ENCODE assay signal across 20 cellular contexts in genomic region chr1:155296660-155297059, GRCh38. TPM values are rescaled to one million over a fixed set of nuclear protein-coding genes. Genes with fewer than 3 reads are reported as not detected.
DNase-seq lines count a peak whose midpoint lies in the region; ATAC-seq and TF ChIP-seq lines count a peak whose summit lies in the region.
"Had no signal": no experiment of that assay in that cellular context is flagged by ENCODE, and none has a peak within 500 bp of the region (broad histone marks: within the 10 kb centered on the region; RNA-seq: fewer than 3 reads in every experiment).

No MANE protein-coding gene starts in this region.

- no peak overlapping the region for H2BK120ac ChIP-seq in mesenchymal stem cell (ENCODE audit: low read depth, low read length)

- H3F3A ChIP-seq in DOHH2 (ENCODE audit: control insufficient read depth, insufficient read depth), result no peaks in the 10 kb centered on the region

- H3K18ac ChIP-seq in mesenchymal stem cell (ENCODE audit: low read depth in 1 of 2, low read length in 2 of 2), result no peak overlapping the region

- H3K4me1 ChIP-seq in DOHH2 (ENCODE audit: control insufficient read depth, low read length) (peaks cover 22% of the 10 kb centered on the region), OCI-LY7 (ENCODE audit: insufficient read depth, low read length, poor library complexity, severe bottlenecking) (peaks cover 17% of the 10 kb centered on the region), thoracic aorta (ENCODE audit: control insufficient read depth in 1 of 2, low read depth in 2 of 2) (peaks cover 5 to 8% of the 10 kb centered on the region in 2 donors), mesenchymal stem cell (ENCODE audit: control insufficient read depth, insufficient read depth, low read depth, low read length) (peaks cover 10% of the 10 kb centered on the region)
- H3K4me1 ChIP-seq: A549, Caco-2 had no signal

- H3K36me3 Mint-ChIP-seq in nephron progenitor cell (ENCODE audit: low read depth), result no peaks in the 10 kb centered on the region
- H3K36me3 Mint-ChIP-seq: IgD-negative memory B cell had no signal

- H3K79me2 ChIP-seq in DOHH2 (ENCODE audit: control insufficient read depth, low read length) (no peaks in the 10 kb centered on the region), OCI-LY7 (ENCODE audit: insufficient read depth, low read depth, low read length) (no peaks in the 10 kb centered on the region)

- peak; percentile 24 for ATAC-seq in thoracic aorta (ENCODE audit: insufficient number of reproducible peaks, low FRiP score, low read depth)
- ATAC-seq: A549, HepG2 had no signal

- TF ChIP-seq POLR2A in erythroblast (IDR thresholded peaks at IDR 0.05; ENCODE audit: low read length), result no peak

- H3K4me2 ChIP-seq in DOHH2 (ENCODE audit: low read length), result peak overlapping the region; percentile 74
- H3K4me2 ChIP-seq in OCI-LY7 (ENCODE audit: low read length), result peak overlapping the region; percentile 57
- no peak overlapping the region for H3K4me2 ChIP-seq in mesenchymal stem cell (ENCODE audit: low read length, poor library complexity, severe bottlenecking)
- H3K4me2 ChIP-seq: A549 had no signal

- H3K4ac ChIP-seq in mesenchymal stem cell (ENCODE audit: low read depth in 1 of 2, low read length in 2 of 2), result no peak overlapping the region

- POLR2A ChIA-PET in OCI-LY7 (lab: Charles Lee), result interaction anchor here (1.2 to 1.3 kb wide), 2 partner anchors 11 to 24 kb away, joined by 5 to 10 read pairs; partner anchors contain the start of genes CLK2 and FDPS

- H3K23ac ChIP-seq in mesenchymal stem cell (ENCODE audit: low read length in 2 of 2), result no peak overlapping the region

- H4K20me1 ChIP-seq in DOHH2 (ENCODE audit: control insufficient read depth, insufficient read depth, low read depth, low read length) (no peaks in the 10 kb centered on the region), OCI-LY7 (ENCODE audit: insufficient read depth, low read length) (no peaks in the 10 kb centered on the region)

- H3K9me3 Mint-ChIP-seq in nephron progenitor cell, result peaks cover 4% of the 10 kb centered on the region
- H3K9me3 Mint-ChIP-seq: CD4-positive, alpha-beta T cell; H9 had no signal

- CTCF ChIA-PET in OCI-LY7 (lab: Charles Lee; ENCODE audit: unreplicated experiment), result no interaction called here

- DNase-seq in OCI-LY7 (ENCODE audit: low spot score) (no peak), erythroblast (lab: John Stamatoyannopoulos, UW) (peak; percentile 59 to 80), thoracic aorta (ENCODE audit: low spot score) (no peak), mesenchymal stem cell (no peak), nephron progenitor cell (no peak), hepatic stellate cell (ENCODE audit: low spot score) (no peak)
- DNase-seq: AML-193; Caco-2; CD4-positive, alpha-beta T cell; GDM1; GM23248; H9; KBM-7 had no signal

- no peak overlapping the region for H4K91ac ChIP-seq in mesenchymal stem cell (ENCODE audit: low read length)

- intact Hi-C loops in OCI-LY7 (cut with micrococcal nuclease; ENCODE audit: unreplicated experiment), result no loop called here

- H3K4me3 ChIP-seq in DOHH2 (ENCODE audit: low read length), result peak overlapping the region; percentile 54
- H3K4me3 ChIP-seq in OCI-LY7 (ENCODE audit: low read depth, low read length, poor library complexity, severe bottlenecking), result no peak overlapping the region
- H3K4me3 ChIP-seq in thoracic aorta, result no peak overlapping the region
- no peak overlapping the region for H3K4me3 ChIP-seq in mesenchymal stem cell (ENCODE audit: insufficient read depth in 1 of 2, low read depth in 1 of 2, low read length in 2 of 2)
- H3K4me3 ChIP-seq: A549, GM23248 had no signal

- H3K79me1 ChIP-seq in mesenchymal stem cell (replicated peaks; ENCODE audit: low read length, poor library complexity, severe bottlenecking), result no peaks in the 10 kb centered on the region

- no peaks in the 10 kb centered on the region for H3K27me3 ChIP-seq in DOHH2 (ENCODE audit: control insufficient read depth, low read length)
- H3K27me3 ChIP-seq in thoracic aorta (replicated peaks; ENCODE audit: insufficient read depth), result peaks cover 7% of the 10 kb centered on the region
- peaks cover 51 to 57% of the 10 kb centered on the region in 2 experiments for H3K27me3 ChIP-seq in mesenchymal stem cell (ENCODE audit: control insufficient read depth in 1 of 2, insufficient read depth in 1 of 2, low read length in 2 of 2)

- peaks cover 68% of the 10 kb centered on the region for H3K27me3 Mint-ChIP-seq in nephron progenitor cell (ENCODE audit: low read depth, poor library complexity)

- H3K36me3 ChIP-seq in DOHH2 (ENCODE audit: control insufficient read depth, low read length) (no peaks in the 10 kb centered on the region), OCI-LY7 (ENCODE audit: insufficient read depth, low read length) (no peaks in the 10 kb centered on the region), thoracic aorta (no peaks in the 10 kb centered on the region), mesenchymal stem cell (ENCODE audit: control insufficient read depth in 1 of 2, insufficient read depth in 2 of 2, low read depth in 1 of 2, low read length in 2 of 2) (no peaks in the 10 kb centered on the region)

- H3K14ac ChIP-seq in mesenchymal stem cell (ENCODE audit: low read length in 2 of 2), result no peak overlapping the region

- WGBS in mesenchymal stem cell, result 88% methylated on average over 3 of the region's 3 CpGs

- H2BK5ac ChIP-seq in mesenchymal stem cell (ENCODE audit: low read depth, low read length, poor library complexity, severe bottlenecking), result no peak overlapping the region

- H2BK15ac ChIP-seq in mesenchymal stem cell (ENCODE audit: low read depth, poor library complexity, severe bottlenecking), result no peak overlapping the region

- BruUV-seq in OCI-LY7 (replicated peaks; lab: Mats Ljungman, UMichigan), result no TSS peak

- peaks cover 21% of the 10 kb centered on the region for H3K4me1 Mint-ChIP-seq in nephron progenitor cell

- H2AK5ac ChIP-seq in mesenchymal stem cell (ENCODE audit: low read length, severe bottlenecking), result no peak overlapping the region

- peak overlapping the region; percentile 65 for H3K27ac ChIP-seq in DOHH2 (ENCODE audit: low read depth, low read length)
- peak overlapping the region; percentile 57 for H3K27ac ChIP-seq in OCI-LY7 (ENCODE audit: low read depth, low read length, poor library complexity, severe bottlenecking)
- H3K27ac ChIP-seq in thoracic aorta, result no peak overlapping the region
- H3K27ac ChIP-seq in mesenchymal stem cell (ENCODE audit: low read length, poor library complexity, severe bottlenecking), result no peak overlapping the region
- H3K27ac ChIP-seq: 22Rv1, A549, C4-2B, GM23248 had no signal

- H4K8ac ChIP-seq in mesenchymal stem cell (ENCODE audit: low read length), result no peak overlapping the region

- H2AFZ ChIP-seq in OCI-LY7 (ENCODE audit: low read length) (no peak overlapping the region; the same call in 1 of the 2 replicates), mesenchymal stem cell (ENCODE audit: low read depth, low read length) (no peak overlapping the region)
- H2AFZ ChIP-seq: GM23248 had no signal

- H3K9me2 ChIP-seq in DOHH2 (replicated peaks; ENCODE audit: control insufficient read depth, low read length) (no peaks in the 10 kb centered on the region), OCI-LY7 (ENCODE audit: insufficient read depth, low read length) (no peaks in the 10 kb centered on the region)

- H2BK12ac ChIP-seq in mesenchymal stem cell (ENCODE audit: low read length in 2 of 2), result no peak overlapping the region

- H3K9ac ChIP-seq in mesenchymal stem cell (ENCODE audit: low read length), result no peak overlapping the region
- H3K9ac ChIP-seq: GM23248 had no signal

- no peaks in the 10 kb centered on the region for H3K9me3 ChIP-seq in DOHH2 (ENCODE audit: control insufficient read depth, insufficient read depth, low read length)
- H3K9me3 ChIP-seq in OCI-LY7 (ENCODE audit: low read length), result no peaks in the 10 kb centered on the region
- no peaks in the 10 kb centered on the region for H3K9me3 ChIP-seq in thoracic aorta
- no peaks in the 10 kb centered on the region for H3K9me3 ChIP-seq in mesenchymal stem cell (ENCODE audit: control insufficient read depth, low read length)
- H3K9me3 ChIP-seq: A549, Caco-2 had no signal

- no peak overlapping the region for H3K27ac Mint-ChIP-seq in nephron progenitor cell
- H3K27ac Mint-ChIP-seq: CD4-positive, alpha-beta T cell had no signal

- no peak overlapping the region for H3K4me3 Mint-ChIP-seq in nephron progenitor cell
- H3K4me3 Mint-ChIP-seq: CD4-positive, alpha-beta T cell; H9; IgD-negative memory B cell had no signal

- no peak for TF ChIP-seq CTCF in DOHH2 (IDR thresholded peaks at IDR 0.05; ENCODE audit: low read depth, low read length, poor library complexity, severe bottlenecking)
- no peak for TF ChIP-seq CTCF in OCI-LY7 (conservative IDR thresholded peaks at IDR 0.05; ENCODE audit: low read length)
- no peak for TF ChIP-seq CTCF in thoracic aorta (IDR thresholded peaks at IDR 0.05)
- no peak for TF ChIP-seq CTCF in nephron progenitor cell (IDR thresholded peaks at IDR 0.05)

RNA-seq across cellular contexts. Expression of gene PKLR, which starts 4.6 kb away (rescaled TPM):
- total RNA-seq in OCI-LY7 (2014; rRNA removed; shearing (Covaris generic)), result 0.19 TPM in 1 of 2 replicates, not detected in the other
- total RNA-seq in OCI-LY7 (2022) (0.18 and 0.51 TPM in 2 replicates), thoracic aorta (not detected)
- polyA plus RNA-seq in mesenchymal stem cell (2013, experiment 1 of 2), result not detected
- polyA plus RNA-seq in mesenchymal stem cell (2013, experiment 2 of 2), result 0.01 TPM
- total RNA-seq: Caco-2; CD4-positive, alpha-beta T cell; Daoy; GM23248; H9 had no signal
- polyA plus RNA-seq: GM23248, IgD-negative memory B cell had no signal

RNA-seq across cellular contexts. Expression of gene FDPS, which starts 12.0 kb away (rescaled TPM):
- total RNA-seq in OCI-LY7 (2014; rRNA removed; shearing (Covaris generic)), result 254 and 263 TPM in 2 replicates
- total RNA-seq in OCI-LY7 (2022) (492 and 531 TPM in 2 replicates), thoracic aorta (10 to 100 TPM; 57.8 to 68.2 TPM)
- polyA plus RNA-seq in mesenchymal stem cell (2013, experiment 1 of 2), result 478 TPM
- 472 TPM for polyA plus RNA-seq in mesenchymal stem cell (2013, experiment 2 of 2)

RNA-seq across cellular contexts. Expression of gene HCN3, which starts 19.4 kb away (rescaled TPM):
- 4.9 and 6.7 TPM in 2 replicates for total RNA-seq in OCI-LY7 (2014; rRNA removed; shearing (Covaris generic))
- total RNA-seq in OCI-LY7 (2022) (19.0 and 19.2 TPM in 2 replicates), thoracic aorta (1 to 10 TPM in 1 of 2 donors, under 1 TPM in 1; 0.92 to 1.9 TPM)
- polyA plus RNA-seq in mesenchymal stem cell (2013, experiment 1 of 2), result 2.0 TPM
- polyA plus RNA-seq in mesenchymal stem cell (2013, experiment 2 of 2), result 1.9 TPM

RNA-seq across cellular contexts. Expression of gene CLK2, which starts 23.4 kb away (rescaled TPM):
- 59.8 and 96.7 TPM in 2 replicates for total RNA-seq in OCI-LY7 (2014; rRNA removed; shearing (Covaris generic))
- total RNA-seq in OCI-LY7 (2022) (107 and 121 TPM in 2 replicates), thoracic aorta (10 to 100 TPM; 26.9 to 50.7 TPM)
- 35.0 TPM for polyA plus RNA-seq in mesenchymal stem cell (2013, experiment 1 of 2)
- polyA plus RNA-seq in mesenchymal stem cell (2013, experiment 2 of 2), result 34.0 TPM

RNA-seq across cellular contexts. Expression of gene RUSC1, which starts 24.0 kb away (rescaled TPM):
- 7.1 and 15.1 TPM in 2 replicates for total RNA-seq in OCI-LY7 (2014; rRNA removed; shearing (Covaris generic))
- 20.9 and 25.6 TPM in 2 replicates for total RNA-seq in OCI-LY7 (2022)
- total RNA-seq in thoracic aorta, result 10 to 100 TPM; 38.7 to 61.3 TPM
- 33.3 TPM for polyA plus RNA-seq in mesenchymal stem cell (2013, experiment 1 of 2)
- polyA plus RNA-seq in mesenchymal stem cell (2013, experiment 2 of 2), result 32.2 TPM

Comparison
In these comparisons a context has a peak if more than half of its experiments do, and no peak if none do; other contexts are left out.
1. H3K27ac ChIP-seq: peak in DOHH2 (single experiment) and OCI-LY7 (single experiment); none in thoracic aorta (0 of 2) and mesenchymal stem cell (single experiment).
2. DNase-seq: peak in erythroblast (2 of 2); none in OCI-LY7 (single experiment), thoracic aorta (single experiment), mesenchymal stem cell (single experiment), nephron progenitor cell (single experiment) and hepatic stellate cell (single experiment).